ENCODE assay signal across 27 cellular contexts in genomic region chr18:37561986-37562385, GRCh38. TPM values are rescaled to one million over a fixed set of nuclear protein-coding genes. Genes with fewer than 3 reads are reported as not detected.
"Had no signal": no experiment of that assay in that cellular context is flagged by ENCODE, and none has a peak within 500 bp of the region (broad histone marks: within the 10 kb centered on the region; RNA-seq: fewer than 3 reads in every experiment).

No MANE protein-coding gene starts in this region.

- H3K4me3 Mint-ChIP-seq: activated CD8-positive, alpha-beta T cell treated with anti-CD3 and anti-CD28 coated beads, Interleukin-2, amount 10 ng/mL, durations not matched to agents 7 days and 5 days; activated naive CD8-positive, alpha-beta T cell treated with anti-CD3 and anti-CD28 coated beads, Interleukin-2, amount 10 ng/mL, durations not matched to agents 7 days and 5 days; T-helper 2 cell treated with Interferon-gamma antibody and Interleukin-4, amounts not matched to agents 5 μg/mL and 100 μg/mL, for 36 hours had no signal

- DNase-seq: activated CD4-positive, alpha-beta T cell treated with anti-CD3 and anti-CD28 coated beads for 48 hours; activated CD4-positive, alpha-beta T cell treated with anti-CD3 and anti-CD28 coated beads, Interleukin-2, amount 50 U/mL, for 4 hours; activated CD8-positive, alpha-beta memory T cell treated with anti-CD3 and anti-CD28 coated beads, Interleukin-2, amount 50 U/mL, for 48 hours; activated CD8-positive, alpha-beta T cell treated with anti-CD3 and anti-CD28 coated beads, Interleukin-2, amount 10 ng/mL, durations not matched to agents 7 days and 5 days; activated naive CD4-positive, alpha-beta T cell treated with anti-CD3 and anti-CD28 coated beads, Interleukin-2, amount 50 U/mL, for 16 hours; activated naive CD8-positive, alpha-beta T cell treated with anti-CD3 and anti-CD28 coated beads, Interleukin-2, amount 10 ng/mL, durations not matched to agents 7 days and 5 days; activated T-cell treated with anti-CD3 and anti-CD28 coated beads, Interleukin-2, amount 50 U/mL, for 1 hour; adrenal gland; aorta; central memory CD4-positive, alpha-beta T cell; MV-4-11; NCI-H1105; NCI-H1436; NCI-H1694 treated with DMSO at 0.1 percent for 48 hours; NCI-H2029 treated with DMSO at 0.1 percent for 48 hours; NCI-H2171; NCI-H2227 treated with DMSO at 0.1 percent for 48 hours; NCI-H446 treated with DMSO at 0.1 percent for 48 hours; NCI-H524 treated with DMSO at 0.1 percent for 48 hours; PC-3; SHP77; SW 1271 had no signal

- H3K27ac Mint-ChIP-seq: activated CD8-positive, alpha-beta T cell treated with anti-CD3 and anti-CD28 coated beads, Interleukin-2, amount 10 ng/mL, durations not matched to agents 7 days and 5 days; activated naive CD8-positive, alpha-beta T cell treated with anti-CD3 and anti-CD28 coated beads, Interleukin-2, amount 10 ng/mL, durations not matched to agents 7 days and 5 days; T-helper 2 cell treated with Interferon-gamma antibody and Interleukin-4, amounts not matched to agents 5 μg/mL and 100 μg/mL, for 36 hours had no signal

- H3K9me3 Mint-ChIP-seq: activated naive CD8-positive, alpha-beta T cell treated with anti-CD3 and anti-CD28 coated beads, Interleukin-2, amount 10 ng/mL, durations not matched to agents 7 days and 5 days; T-helper 2 cell treated with Interferon-gamma antibody and Interleukin-4, amounts not matched to agents 5 μg/mL and 100 μg/mL, for 36 hours had no signal

RNA-seq across cellular contexts. Expression of gene CELF4, which starts 3.6 kb away (rescaled TPM):
- total RNA-seq: activated CD8-positive, alpha-beta T cell treated with anti-CD3 and anti-CD28 coated beads, Interleukin-2, amount 10 ng/mL, durations not matched to agents 7 days and 5 days; activated naive CD8-positive, alpha-beta T cell treated with anti-CD3 and anti-CD28 coated beads, Interleukin-2, amount 10 ng/mL, durations not matched to agents 7 days and 5 days; aorta; bronchial epithelial cell; MCF 10A; SJSA1; T-helper 1 cell treated with Interleukin-12 subunit alpha and Interleukin-12 subunit beta and Interleukin-4 antibody, amounts not matched to agents 30 ng/mL and 1 ng/mL, for 36 hours had no signal
